ENCODE assay signal across 1 cellular context in the genomic region with DNA sequence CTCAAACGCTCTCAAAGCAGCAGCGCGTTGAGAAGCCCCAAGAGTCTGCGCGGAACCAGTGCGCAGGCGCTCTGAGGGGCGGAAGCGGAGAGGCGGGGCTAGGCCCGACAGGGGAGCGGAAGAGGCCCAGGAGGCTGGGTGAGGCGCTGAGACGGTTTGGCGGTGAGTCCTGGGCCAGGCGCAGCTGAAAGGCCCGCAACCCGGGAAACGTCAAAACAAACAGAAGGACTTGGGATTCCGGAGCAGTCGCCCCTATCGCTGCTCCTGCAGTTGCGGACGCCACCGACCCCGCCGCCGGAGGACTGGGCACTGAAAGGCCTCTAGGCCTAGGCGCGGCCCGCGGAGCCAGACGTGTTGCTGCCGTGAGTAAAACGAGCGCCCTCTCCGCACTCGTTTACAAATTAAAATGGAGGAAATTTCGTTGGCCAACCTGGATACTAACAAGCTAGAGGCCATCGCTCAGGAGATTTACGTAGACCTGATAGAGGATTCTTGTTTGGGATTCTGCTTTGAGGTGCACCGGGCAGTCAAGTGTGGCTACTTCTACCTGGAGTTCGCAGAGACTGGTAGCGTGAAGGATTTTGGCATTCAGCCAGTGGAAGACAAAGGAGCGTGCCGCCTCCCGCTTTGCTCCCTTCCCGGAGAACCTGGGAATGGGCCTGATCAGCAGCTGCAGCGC.
TF ChIP-seq lines count a peak whose summit lies in the region.

A gene with protein sequence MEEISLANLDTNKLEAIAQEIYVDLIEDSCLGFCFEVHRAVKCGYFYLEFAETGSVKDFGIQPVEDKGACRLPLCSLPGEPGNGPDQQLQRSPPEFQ (plus strand): TSS at position 129 of the 679 bp plus-strand sequence. CDS start 278 bp downstream, at position 407.

TF ChIP-seq in HepG2, 621 proteins besides CTCF, POLR2A, EP300 and RAD21 (continued from another document and continues in another):
- TF ChIP-seq, protein P1, sequence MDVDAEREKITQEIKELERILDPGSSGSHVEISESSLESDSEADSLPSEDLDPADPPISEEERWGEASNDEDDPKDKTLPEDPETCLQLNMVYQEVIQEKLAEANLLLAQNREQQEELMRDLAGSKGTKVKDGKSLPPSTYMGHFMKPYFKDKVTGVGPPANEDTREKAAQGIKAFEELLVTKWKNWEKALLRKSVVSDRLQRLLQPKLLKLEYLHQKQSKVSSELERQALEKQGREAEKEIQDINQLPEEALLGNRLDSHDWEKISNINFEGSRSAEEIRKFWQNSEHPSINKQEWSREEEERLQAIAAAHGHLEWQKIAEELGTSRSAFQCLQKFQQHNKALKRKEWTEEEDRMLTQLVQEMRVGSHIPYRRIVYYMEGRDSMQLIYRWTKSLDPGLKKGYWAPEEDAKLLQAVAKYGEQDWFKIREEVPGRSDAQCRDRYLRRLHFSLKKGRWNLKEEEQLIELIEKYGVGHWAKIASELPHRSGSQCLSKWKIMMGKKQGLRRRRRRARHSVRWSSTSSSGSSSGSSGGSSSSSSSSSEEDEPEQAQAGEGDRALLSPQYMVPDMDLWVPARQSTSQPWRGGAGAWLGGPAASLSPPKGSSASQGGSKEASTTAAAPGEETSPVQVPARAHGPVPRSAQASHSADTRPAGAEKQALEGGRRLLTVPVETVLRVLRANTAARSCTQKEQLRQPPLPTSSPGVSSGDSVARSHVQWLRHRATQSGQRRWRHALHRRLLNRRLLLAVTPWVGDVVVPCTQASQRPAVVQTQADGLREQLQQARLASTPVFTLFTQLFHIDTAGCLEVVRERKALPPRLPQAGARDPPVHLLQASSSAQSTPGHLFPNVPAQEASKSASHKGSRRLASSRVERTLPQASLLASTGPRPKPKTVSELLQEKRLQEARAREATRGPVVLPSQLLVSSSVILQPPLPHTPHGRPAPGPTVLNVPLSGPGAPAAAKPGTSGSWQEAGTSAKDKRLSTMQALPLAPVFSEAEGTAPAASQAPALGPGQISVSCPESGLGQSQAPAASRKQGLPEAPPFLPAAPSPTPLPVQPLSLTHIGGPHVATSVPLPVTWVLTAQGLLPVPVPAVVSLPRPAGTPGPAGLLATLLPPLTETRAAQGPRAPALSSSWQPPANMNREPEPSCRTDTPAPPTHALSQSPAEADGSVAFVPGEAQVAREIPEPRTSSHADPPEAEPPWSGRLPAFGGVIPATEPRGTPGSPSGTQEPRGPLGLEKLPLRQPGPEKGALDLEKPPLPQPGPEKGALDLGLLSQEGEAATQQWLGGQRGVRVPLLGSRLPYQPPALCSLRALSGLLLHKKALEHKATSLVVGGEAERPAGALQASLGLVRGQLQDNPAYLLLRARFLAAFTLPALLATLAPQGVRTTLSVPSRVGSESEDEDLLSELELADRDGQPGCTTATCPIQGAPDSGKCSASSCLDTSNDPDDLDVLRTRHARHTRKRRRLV (CRISPR knock-in tag; IDR thresholded peaks at IDR 0.05): 0 out of 2 replicates have a peak, but pooled peaks have one; percentile 68
- TF ChIP-seq ZNF224 (CRISPR knock-in tag; IDR thresholded peaks at IDR 0.05) (peak; percentile 62; the same call in 1 of the 2 replicates), KMT2A (CRISPR knock-in tag; IDR thresholded peaks at IDR 0.05) (peak; percentile 70; the same call in 1 of the 2 replicates), GATA4 (IDR thresholded peaks at IDR 0.05; ENCODE audit: borderline replicate concordance, low read depth) (no peak), ZNF34 (CRISPR knock-in tag; IDR thresholded peaks at IDR 0.05; ENCODE audit: borderline replicate concordance) (0 out of 2 replicates have a peak, but pooled peaks have one; percentile 38), ZNF550 (CRISPR knock-in tag; IDR thresholded peaks at IDR 0.05; ENCODE audit: borderline replicate concordance) (no peak), STAT5B (CRISPR knock-in tag; IDR thresholded peaks at IDR 0.05) (no peak), ZFP36 (IDR thresholded peaks at IDR 0.05; ENCODE audit: borderline replicate concordance, low read depth, low read length, partially characterized antibody) (no peak), TBX2 (CRISPR knock-in tag; IDR thresholded peaks at IDR 0.05; ENCODE audit: borderline replicate concordance) (peak; percentile 75), SMARCC2 (IDR thresholded peaks at IDR 0.05) (no peak), SIX1 (CRISPR knock-in tag; IDR thresholded peaks at IDR 0.05; ENCODE audit: borderline replicate concordance) (no peak), MAZ (IDR thresholded peaks at IDR 0.05; ENCODE audit: borderline replicate concordance, low read depth, low read length) (no peak), MAZ (CRISPR knock-in tag; IDR thresholded peaks at IDR 0.05; ENCODE audit: low read depth) (no peak; the same call in 1 of the 2 replicates), ZNF367 (CRISPR knock-in tag; IDR thresholded peaks at IDR 0.05; ENCODE audit: borderline replicate concordance) (0 out of 2 replicates have a peak, but pooled peaks have one; percentile 15), ISX (CRISPR knock-in tag; conservative IDR thresholded peaks at IDR 0.05) (no peak), MIER2 (CRISPR knock-in tag; IDR thresholded peaks at IDR 0.05) (no peak), MED1 (CRISPR knock-in tag; IDR thresholded peaks at IDR 0.05) (no peak; the same call in 1 of the 2 replicates), ARNTL (CRISPR knock-in tag; IDR thresholded peaks at IDR 0.05) (0 out of 2 replicates have a peak, but pooled peaks have one; percentile 21), ATF1 (CRISPR knock-in tag; IDR thresholded peaks at IDR 0.05) (no peak), ZMAT3 (CRISPR knock-in tag; conservative IDR thresholded peaks at IDR 0.05) (peak; percentile 57), ZNF501 (CRISPR knock-in tag; IDR thresholded peaks at IDR 0.05) (peak; percentile 74), HMG20B (CRISPR knock-in tag; conservative IDR thresholded peaks at IDR 0.05) (no peak), ZNF614 (CRISPR knock-in tag; IDR thresholded peaks at IDR 0.05; ENCODE audit: borderline replicate concordance) (no peak), ZNF567 (CRISPR knock-in tag; IDR thresholded peaks at IDR 0.05; ENCODE audit: borderline replicate concordance) (peak; percentile 62; the same call in 1 of the 2 replicates), MYNN (CRISPR knock-in tag; IDR thresholded peaks at IDR 0.05; ENCODE audit: low read depth) (no peak), ZNF570 (CRISPR knock-in tag; IDR thresholded peaks at IDR 0.05; ENCODE audit: borderline replicate concordance) (no peak), NAIF1 (CRISPR knock-in tag; IDR thresholded peaks at IDR 0.05; ENCODE audit: borderline replicate concordance) (peak; percentile 33; the same call in 1 of the 2 replicates)
- TF ChIP-seq, protein P2, sequence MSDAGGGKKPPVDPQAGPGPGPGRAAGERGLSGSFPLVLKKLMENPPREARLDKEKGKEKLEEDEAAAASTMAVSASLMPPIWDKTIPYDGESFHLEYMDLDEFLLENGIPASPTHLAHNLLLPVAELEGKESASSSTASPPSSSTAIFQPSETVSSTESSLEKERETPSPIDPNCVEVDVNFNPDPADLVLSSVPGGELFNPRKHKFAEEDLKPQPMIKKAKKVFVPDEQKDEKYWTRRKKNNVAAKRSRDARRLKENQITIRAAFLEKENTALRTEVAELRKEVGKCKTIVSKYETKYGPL (CRISPR knock-in tag; IDR thresholded peaks at IDR 0.05): no peak
- TF ChIP-seq, protein P3, sequence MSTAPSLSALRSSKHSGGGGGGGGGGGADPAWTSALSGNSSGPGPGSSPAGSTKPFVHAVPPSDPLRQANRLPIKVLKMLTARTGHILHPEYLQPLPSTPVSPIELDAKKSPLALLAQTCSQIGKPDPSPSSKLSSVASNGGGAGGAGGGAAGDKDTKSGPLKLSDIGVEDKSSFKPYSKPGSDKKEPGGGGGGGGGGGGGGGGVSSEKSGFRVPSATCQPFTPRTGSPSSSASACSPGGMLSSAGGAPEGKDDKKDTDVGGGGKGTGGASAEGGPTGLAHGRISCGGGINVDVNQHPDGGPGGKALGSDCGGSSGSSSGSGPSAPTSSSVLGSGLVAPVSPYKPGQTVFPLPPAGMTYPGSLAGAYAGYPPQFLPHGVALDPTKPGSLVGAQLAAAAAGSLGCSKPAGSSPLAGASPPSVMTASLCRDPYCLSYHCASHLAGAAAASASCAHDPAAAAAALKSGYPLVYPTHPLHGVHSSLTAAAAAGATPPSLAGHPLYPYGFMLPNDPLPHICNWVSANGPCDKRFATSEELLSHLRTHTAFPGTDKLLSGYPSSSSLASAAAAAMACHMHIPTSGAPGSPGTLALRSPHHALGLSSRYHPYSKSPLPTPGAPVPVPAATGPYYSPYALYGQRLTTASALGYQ (CRISPR knock-in tag; IDR thresholded peaks at IDR 0.05): no peak
- TF ChIP-seq, protein P4, sequence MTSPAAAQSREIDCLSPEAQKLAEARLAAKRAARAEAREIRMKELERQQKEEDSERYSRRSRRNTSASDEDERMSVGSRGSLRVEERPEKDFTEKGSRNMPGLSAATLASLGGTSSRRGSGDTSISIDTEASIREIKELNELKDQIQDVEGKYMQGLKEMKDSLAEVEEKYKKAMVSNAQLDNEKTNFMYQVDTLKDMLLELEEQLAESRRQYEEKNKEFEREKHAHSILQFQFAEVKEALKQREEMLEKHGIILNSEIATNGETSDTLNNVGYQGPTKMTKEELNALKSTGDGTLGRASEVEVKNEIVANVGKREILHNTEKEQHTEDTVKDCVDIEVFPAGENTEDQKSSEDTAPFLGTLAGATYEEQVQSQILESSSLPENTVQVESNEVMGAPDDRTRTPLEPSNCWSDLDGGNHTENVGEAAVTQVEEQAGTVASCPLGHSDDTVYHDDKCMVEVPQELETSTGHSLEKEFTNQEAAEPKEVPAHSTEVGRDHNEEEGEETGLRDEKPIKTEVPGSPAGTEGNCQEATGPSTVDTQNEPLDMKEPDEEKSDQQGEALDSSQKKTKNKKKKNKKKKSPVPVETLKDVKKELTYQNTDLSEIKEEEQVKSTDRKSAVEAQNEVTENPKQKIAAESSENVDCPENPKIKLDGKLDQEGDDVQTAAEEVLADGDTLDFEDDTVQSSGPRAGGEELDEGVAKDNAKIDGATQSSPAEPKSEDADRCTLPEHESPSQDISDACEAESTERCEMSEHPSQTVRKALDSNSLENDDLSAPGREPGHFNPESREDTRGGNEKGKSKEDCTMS (CRISPR knock-in tag; conservative IDR thresholded peaks at IDR 0.05): no peak
- TF ChIP-seq, protein P5, sequence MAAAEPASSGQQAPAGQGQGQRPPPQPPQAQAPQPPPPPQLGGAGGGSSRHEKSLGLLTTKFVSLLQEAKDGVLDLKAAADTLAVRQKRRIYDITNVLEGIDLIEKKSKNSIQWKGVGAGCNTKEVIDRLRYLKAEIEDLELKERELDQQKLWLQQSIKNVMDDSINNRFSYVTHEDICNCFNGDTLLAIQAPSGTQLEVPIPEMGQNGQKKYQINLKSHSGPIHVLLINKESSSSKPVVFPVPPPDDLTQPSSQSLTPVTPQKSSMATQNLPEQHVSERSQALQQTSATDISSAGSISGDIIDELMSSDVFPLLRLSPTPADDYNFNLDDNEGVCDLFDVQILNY (CRISPR knock-in tag; conservative IDR thresholded peaks at IDR 0.05): peak; percentile 51; the same call in 1 of the 2 replicates
- TF ChIP-seq, protein P6, sequence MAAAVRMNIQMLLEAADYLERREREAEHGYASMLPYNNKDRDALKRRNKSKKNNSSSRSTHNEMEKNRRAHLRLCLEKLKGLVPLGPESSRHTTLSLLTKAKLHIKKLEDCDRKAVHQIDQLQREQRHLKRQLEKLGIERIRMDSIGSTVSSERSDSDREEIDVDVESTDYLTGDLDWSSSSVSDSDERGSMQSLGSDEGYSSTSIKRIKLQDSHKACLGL (CRISPR knock-in tag; IDR thresholded peaks at IDR 0.05): peak; percentile 79
- TF ChIP-seq, protein P7, sequence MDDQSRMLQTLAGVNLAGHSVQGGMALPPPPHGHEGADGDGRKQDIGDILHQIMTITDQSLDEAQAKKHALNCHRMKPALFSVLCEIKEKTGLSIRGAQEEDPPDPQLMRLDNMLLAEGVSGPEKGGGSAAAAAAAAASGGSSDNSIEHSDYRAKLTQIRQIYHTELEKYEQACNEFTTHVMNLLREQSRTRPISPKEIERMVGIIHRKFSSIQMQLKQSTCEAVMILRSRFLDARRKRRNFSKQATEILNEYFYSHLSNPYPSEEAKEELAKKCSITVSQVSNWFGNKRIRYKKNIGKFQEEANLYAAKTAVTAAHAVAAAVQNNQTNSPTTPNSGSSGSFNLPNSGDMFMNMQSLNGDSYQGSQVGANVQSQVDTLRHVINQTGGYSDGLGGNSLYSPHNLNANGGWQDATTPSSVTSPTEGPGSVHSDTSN (CRISPR knock-in tag; IDR thresholded peaks at IDR 0.05; ENCODE audit: borderline replicate concordance): no peak
- TF ChIP-seq, protein P8, sequence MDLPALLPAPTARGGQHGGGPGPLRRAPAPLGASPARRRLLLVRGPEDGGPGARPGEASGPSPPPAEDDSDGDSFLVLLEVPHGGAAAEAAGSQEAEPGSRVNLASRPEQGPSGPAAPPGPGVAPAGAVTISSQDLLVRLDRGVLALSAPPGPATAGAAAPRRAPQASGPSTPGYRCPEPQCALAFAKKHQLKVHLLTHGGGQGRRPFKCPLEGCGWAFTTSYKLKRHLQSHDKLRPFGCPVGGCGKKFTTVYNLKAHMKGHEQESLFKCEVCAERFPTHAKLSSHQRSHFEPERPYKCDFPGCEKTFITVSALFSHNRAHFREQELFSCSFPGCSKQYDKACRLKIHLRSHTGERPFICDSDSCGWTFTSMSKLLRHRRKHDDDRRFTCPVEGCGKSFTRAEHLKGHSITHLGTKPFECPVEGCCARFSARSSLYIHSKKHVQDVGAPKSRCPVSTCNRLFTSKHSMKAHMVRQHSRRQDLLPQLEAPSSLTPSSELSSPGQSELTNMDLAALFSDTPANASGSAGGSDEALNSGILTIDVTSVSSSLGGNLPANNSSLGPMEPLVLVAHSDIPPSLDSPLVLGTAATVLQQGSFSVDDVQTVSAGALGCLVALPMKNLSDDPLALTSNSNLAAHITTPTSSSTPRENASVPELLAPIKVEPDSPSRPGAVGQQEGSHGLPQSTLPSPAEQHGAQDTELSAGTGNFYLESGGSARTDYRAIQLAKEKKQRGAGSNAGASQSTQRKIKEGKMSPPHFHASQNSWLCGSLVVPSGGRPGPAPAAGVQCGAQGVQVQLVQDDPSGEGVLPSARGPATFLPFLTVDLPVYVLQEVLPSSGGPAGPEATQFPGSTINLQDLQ (CRISPR knock-in tag; IDR thresholded peaks at IDR 0.05): no peak
- TF ChIP-seq, protein P9, sequence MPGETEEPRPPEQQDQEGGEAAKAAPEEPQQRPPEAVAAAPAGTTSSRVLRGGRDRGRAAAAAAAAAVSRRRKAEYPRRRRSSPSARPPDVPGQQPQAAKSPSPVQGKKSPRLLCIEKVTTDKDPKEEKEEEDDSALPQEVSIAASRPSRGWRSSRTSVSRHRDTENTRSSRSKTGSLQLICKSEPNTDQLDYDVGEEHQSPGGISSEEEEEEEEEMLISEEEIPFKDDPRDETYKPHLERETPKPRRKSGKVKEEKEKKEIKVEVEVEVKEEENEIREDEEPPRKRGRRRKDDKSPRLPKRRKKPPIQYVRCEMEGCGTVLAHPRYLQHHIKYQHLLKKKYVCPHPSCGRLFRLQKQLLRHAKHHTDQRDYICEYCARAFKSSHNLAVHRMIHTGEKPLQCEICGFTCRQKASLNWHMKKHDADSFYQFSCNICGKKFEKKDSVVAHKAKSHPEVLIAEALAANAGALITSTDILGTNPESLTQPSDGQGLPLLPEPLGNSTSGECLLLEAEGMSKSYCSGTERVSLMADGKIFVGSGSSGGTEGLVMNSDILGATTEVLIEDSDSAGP (CRISPR knock-in tag; IDR thresholded peaks at IDR 0.05; ENCODE audit: borderline replicate concordance): peak; percentile 44; the same call in 1 of the 2 replicates
- TF ChIP-seq, protein P10, sequence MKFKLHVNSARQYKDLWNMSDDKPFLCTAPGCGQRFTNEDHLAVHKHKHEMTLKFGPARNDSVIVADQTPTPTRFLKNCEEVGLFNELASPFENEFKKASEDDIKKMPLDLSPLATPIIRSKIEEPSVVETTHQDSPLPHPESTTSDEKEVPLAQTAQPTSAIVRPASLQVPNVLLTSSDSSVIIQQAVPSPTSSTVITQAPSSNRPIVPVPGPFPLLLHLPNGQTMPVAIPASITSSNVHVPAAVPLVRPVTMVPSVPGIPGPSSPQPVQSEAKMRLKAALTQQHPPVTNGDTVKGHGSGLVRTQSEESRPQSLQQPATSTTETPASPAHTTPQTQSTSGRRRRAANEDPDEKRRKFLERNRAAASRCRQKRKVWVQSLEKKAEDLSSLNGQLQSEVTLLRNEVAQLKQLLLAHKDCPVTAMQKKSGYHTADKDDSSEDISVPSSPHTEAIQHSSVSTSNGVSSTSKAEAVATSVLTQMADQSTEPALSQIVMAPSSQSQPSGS (CRISPR knock-in tag; IDR thresholded peaks at IDR 0.05): no peak
